In genomic region chr19:51712461-51713081, GRCh38 we compare ENCODE assay signal across 8 cellular contexts. TPM values are rescaled to one million over a fixed set of nuclear protein-coding genes. Genes with fewer than 3 reads are reported as not detected.
DNase-seq lines count a peak whose midpoint lies in the region; ATAC-seq, FAIRE-seq and TF ChIP-seq lines count a peak whose summit lies in the region.

No MANE protein-coding gene starts in this region.

- no peaks in the 10 kb centered on the region for H3K79me2 ChIP-seq in GM12878 (ENCODE audit: control insufficient read depth, insufficient read depth, low read length)

- DNase-seq in GM06990 (ENCODE audit: extremely low read depth, insufficient read length) (no peak), NAMALWA (ENCODE audit: low spot score) (peak; percentile 45), GM12878 (ENCODE audit: low read depth, low spot score) (no peak), globus pallidus (ENCODE audit: low spot score) (no peak), frontal cortex (ENCODE audit: low spot score in 2 of 2) (no peak), psoas muscle (no peak)
- no peak for DNase-seq in natural killer cell treated with Interleukin-12 subunit alpha and Interleukin-12 subunit beta and Interleukin-15 and Interleukin-18, amount 100 ng/mL, for 72 hours (ENCODE audit: low spot score)

- H3K4me1 ChIP-seq in GM12878 (ENCODE audit: control insufficient read depth, insufficient read depth, low read length): no peaks in the 10 kb centered on the region
- H3K4me1 ChIP-seq in psoas muscle: no peaks in the 10 kb centered on the region

- no peak overlapping the region for H3K27ac ChIP-seq in GM12878 (ENCODE audit: control insufficient read depth, insufficient read depth)
- H3K27ac ChIP-seq in psoas muscle: no peak overlapping the region

- ATAC-seq in GM12878: no peak
- no peak for ATAC-seq in natural killer cell treated with Interleukin-12 subunit alpha and Interleukin-12 subunit beta and Interleukin-15 and Interleukin-18, amount 100 ng/mL, for 72 hours
- no peak for ATAC-seq in psoas muscle

- H3K27me3 ChIP-seq in GM06990 (replicated peaks; ENCODE audit: control insufficient read depth, insufficient read depth, low read length) (no peaks in the 10 kb centered on the region), GM12878 (replicated peaks in 1 of 2; ENCODE audit: control insufficient read depth in 2 of 2, insufficient read depth in 2 of 2, low read length in 1 of 2) (no peaks in the 10 kb centered on the region), psoas muscle (ENCODE audit: insufficient read depth in 3 of 3, low read length in 2 of 3) (peaks cover 0 to 17% (median 3%) of the 10 kb centered on the region in 3 donors)

- RAD21 ChIA-PET in GM12878 (lab: Charles Lee; ENCODE audit: unreplicated experiment): no interaction called here

- TF ChIP-seq POLR2A in GM12878 (IDR thresholded peaks at IDR 0.05; ENCODE audit: low read depth, low read length): no peak

- H3K4me3 Mint-ChIP-seq in nephron: no peak overlapping the region
- H3K4me3 Mint-ChIP-seq in natural killer cell treated with Interleukin-12 subunit alpha and Interleukin-12 subunit beta and Interleukin-15 and Interleukin-18, amount 100 ng/mL, for 72 hours: no peak overlapping the region

- H4K20me1 ChIP-seq in GM12878 (ENCODE audit: control insufficient read depth, insufficient read depth): no peaks in the 10 kb centered on the region

- no peaks in the 10 kb centered on the region for H3K4me1 Mint-ChIP-seq in nephron
- H3K4me1 Mint-ChIP-seq in natural killer cell treated with Interleukin-12 subunit alpha and Interleukin-12 subunit beta and Interleukin-15 and Interleukin-18, amount 100 ng/mL, for 72 hours (ENCODE audit: low read depth in 2 of 2): no peaks in the 10 kb centered on the region

- peaks cover 8% of the 10 kb centered on the region for H3K36me3 Mint-ChIP-seq in nephron (ENCODE audit: low read depth)
- H3K36me3 Mint-ChIP-seq in natural killer cell treated with Interleukin-12 subunit alpha and Interleukin-12 subunit beta and Interleukin-15 and Interleukin-18, amount 100 ng/mL, for 72 hours: no peaks in the 10 kb centered on the region

- CTCF ChIA-PET in GM12878 (lab: Yijun Ruan, JAX): no interaction called here

- H3K9me3 Mint-ChIP-seq in nephron: peaks cover 2% of the 10 kb centered on the region
- no peaks in the 10 kb centered on the region for H3K9me3 Mint-ChIP-seq in natural killer cell treated with Interleukin-12 subunit alpha and Interleukin-12 subunit beta and Interleukin-15 and Interleukin-18, amount 100 ng/mL, for 72 hours

- SMC1A ChIA-PET in GM12878 (lab: Charles Lee; ENCODE audit: uncharacterized antibody, unreplicated experiment): no interaction called here

- TF ChIP-seq EP300 in GM12878 (IDR thresholded peaks at IDR 0.05; ENCODE audit: borderline replicate concordance in 1 of 2, control insufficient read depth in 1 of 2, low read depth in 2 of 2, low read length in 2 of 2): no peak

- H3K4me2 ChIP-seq in GM12878 (ENCODE audit: control insufficient read depth, insufficient read depth): no peak overlapping the region

- no TSS peak for BruUV-seq in GM12878 (replicated peaks; lab: Mats Ljungman, UMichigan)

- no peak overlapping the region for H2AFZ ChIP-seq in GM12878 (ENCODE audit: control insufficient read depth, low read depth, low read length)

- in situ Hi-C loops in GM12878 (cut with MboI): no loop called here

- POLR2A ChIA-PET in GM12878 (lab: Charles Lee): no interaction called here

- H3K9me3 ChIP-seq in GM12878 (replicated peaks; ENCODE audit: control insufficient read depth, insufficient read depth, low read length) (no peaks in the 10 kb centered on the region; the same call in 2 of the 3 replicates), psoas muscle (no peaks in the 10 kb centered on the region)

- no peak overlapping the region for H3K27ac Mint-ChIP-seq in nephron
- H3K27ac Mint-ChIP-seq in natural killer cell treated with Interleukin-12 subunit alpha and Interleukin-12 subunit beta and Interleukin-15 and Interleukin-18, amount 100 ng/mL, for 72 hours: no peak overlapping the region

- TF ChIP-seq RAD21 in GM12878 (IDR thresholded peaks at IDR 0.05; ENCODE audit: insufficient read depth, low read depth, low read length): peak; percentile 40; the same call in 1 of the 2 replicates

- intact Hi-C loops in GM12878 (cut with micrococcal nuclease; ENCODE audit: unreplicated experiment): no loop called here
- intact Hi-C loops in psoas muscle (cut with DNase I): no loop called here

- H3K4me3 ChIP-seq in GM06990 (replicated peaks; ENCODE audit: low read depth, low read length) (no peak overlapping the region), GM12878 (no peak overlapping the region), psoas muscle (no peak overlapping the region)

- no peak for FAIRE-seq in GM12878 (lab: Jason Lieb, UNC)
- no peak for FAIRE-seq in frontal cortex (lab: Jason Lieb, UNC)

- H3K36me3 ChIP-seq in GM06990 (ENCODE audit: control insufficient read depth, insufficient read depth, low read length) (no peaks in the 10 kb centered on the region), GM12878 (ENCODE audit: control insufficient read depth in 2 of 2, insufficient read depth in 2 of 2, low read length in 1 of 2) (no peaks in the 10 kb centered on the region), psoas muscle (ENCODE audit: insufficient read depth in 1 of 2, low read depth in 1 of 2) (no peaks in the 10 kb centered on the region)

- H3K9ac ChIP-seq in GM12878 (ENCODE audit: control insufficient read depth, insufficient read depth, low read length): no peak overlapping the region

- peaks cover 35% of the 10 kb centered on the region for H3K27me3 Mint-ChIP-seq in nephron (ENCODE audit: low read depth)
- H3K27me3 Mint-ChIP-seq in natural killer cell treated with Interleukin-12 subunit alpha and Interleukin-12 subunit beta and Interleukin-15 and Interleukin-18, amount 100 ng/mL, for 72 hours: peaks cover 26 to 39% of the 10 kb centered on the region in 2 donors

- TF ChIP-seq CTCF in GM06990 (IDR thresholded peaks at IDR 0.05; ENCODE audit: insufficient read depth, low read length, poor library complexity, severe bottlenecking): peak; percentile 55
- peak in 2 of 3 experiments; percentile 40 to 44; a peak in 5 of 6 replicates for TF ChIP-seq CTCF in GM12878 (IDR thresholded peaks at IDR 0.05 in 2 of 3, conservative IDR thresholded peaks at IDR 0.05 in 1 of 3; ENCODE audit: control insufficient read depth in 2 of 3, extremely low read depth in 1 of 3, insufficient read depth in 1 of 3, low read depth in 3 of 3, low read length in 3 of 3)
- TF ChIP-seq CTCF in nephron (IDR thresholded peaks at IDR 0.05; ENCODE audit: unreplicated experiment in 3 of 3): peak; percentile 36 to 42 (median 40)
- no peak for TF ChIP-seq CTCF in psoas muscle (IDR thresholded peaks at IDR 0.05)

- WGBS in GM12878 (ENCODE audit: insufficient coverage, insufficient replicate concordance, low lambda C conversion rate, missing lambda C conversion rate): 39% methylated on average over 9 of the region's 9 CpGs
- WGBS in psoas muscle, 3 donors: 33 to 41% (median 40%) methylated on average over 9 of the region's 9 CpGs

RNA-seq across cellular contexts. Expression of gene HAS1, which starts 11.2 kb away (rescaled TPM):
- not detected in 2 replicates for total RNA-seq in GM12878 (2013; cell fraction: nucleolus; rRNA removed)
- total RNA-seq in GM12878 (2014; rRNA removed): not detected in 2 replicates
- total RNA-seq in GM12878 (2014; rRNA removed; fragmentation: Illumina TruSeq; extraction: Trizol): not detected in 2 replicates
- total RNA-seq in GM12878 (2021): not detected in 2 replicates
- polyA plus RNA-seq in GM12878 (2011; ENCODE audit: low read depth): not detected
- not detected in 2 replicates for polyA plus RNA-seq in GM12878 (2011; rRNA removed)
- not detected in 2 replicates for polyA plus RNA-seq in GM12878 (2011; cell fraction: cytosol; rRNA removed)
- not detected in 2 replicates for polyA plus RNA-seq in GM12878 (2011; cell fraction: nucleus; rRNA removed)
- polyA plus RNA-seq in GM12878 (2012): 0.04 and 0.12 TPM in 2 replicates
- not detected in 2 replicates for polyA plus RNA-seq in GM12878 (2014; fragmentation: Illumina TruSeq; extraction: Trizol)
- polyA plus RNA-seq in GM12878 (2014; fragmentation: Nextera tagmentation; extraction: Ambion mirVana): not detected
- polyA plus RNA-seq in GM12878 (2014; rRNA removed): not detected in 2 replicates
- not detected for polyA plus RNA-seq in GM12878 (2016; fragmentation: Nextera tagmentation; extraction: Ambion mirVana)
- polyA minus RNA-seq in GM12878 (2011; rRNA and poly(A)+ RNA removed): not detected in 2 replicates
- not detected in 2 replicates for polyA minus RNA-seq in GM12878 (2011; cell fraction: cytosol; rRNA and poly(A)+ RNA removed)
- polyA minus RNA-seq in GM12878 (2011; cell fraction: nucleus; rRNA and poly(A)+ RNA removed): not detected in 2 replicates
- 3.3 TPM for total RNA-seq in frontal cortex
- not detected for total RNA-seq in natural killer cell treated with Interleukin-12 subunit alpha and Interleukin-12 subunit beta and Interleukin-15 and Interleukin-18, amount 100 ng/mL, for 72 hours
- under 1 TPM in 2 of 4 donors, not detected in 2; 0.32 to 0.46 TPM for total RNA-seq in psoas muscle
- under 1 TPM; 0.04 to 0.25 (median 0.04) TPM for polyA plus RNA-seq in psoas muscle

RNA-seq across cellular contexts. Expression of gene SPACA6, which starts 19.4 kb away (rescaled TPM):
- total RNA-seq in GM12878 (2013; cell fraction: nucleolus; rRNA removed): 2.9 and 4.2 TPM in 2 replicates
- total RNA-seq in GM12878 (2014; rRNA removed): 4.6 and 4.8 TPM in 2 replicates
- 0.78 and 1.1 TPM in 2 replicates for total RNA-seq in GM12878 (2014; rRNA removed; fragmentation: Illumina TruSeq; extraction: Trizol)
- 2.2 and 3.2 TPM in 2 replicates for total RNA-seq in GM12878 (2021)
- not detected for polyA plus RNA-seq in GM12878 (2011; ENCODE audit: low read depth)
- polyA plus RNA-seq in GM12878 (2011; rRNA removed): 0.27 and 0.87 TPM in 2 replicates
- 0.36 and 0.97 TPM in 2 replicates for polyA plus RNA-seq in GM12878 (2011; cell fraction: cytosol; rRNA removed)
- polyA plus RNA-seq in GM12878 (2011; cell fraction: nucleus; rRNA removed): 0.81 and 1.2 TPM in 2 replicates
- polyA plus RNA-seq in GM12878 (2012): 2.0 and 4.5 TPM in 2 replicates
- 0.31 and 1.1 TPM in 2 replicates for polyA plus RNA-seq in GM12878 (2014; fragmentation: Illumina TruSeq; extraction: Trizol)
- 1 to 10 TPM; 1.2 to 1.3 TPM for polyA plus RNA-seq in GM12878 (2014; fragmentation: Nextera tagmentation; extraction: Ambion mirVana)
- 4.2 and 4.7 TPM in 2 replicates for polyA plus RNA-seq in GM12878 (2014; rRNA removed)
- polyA plus RNA-seq in GM12878 (2016; fragmentation: Nextera tagmentation; extraction: Ambion mirVana): 1 to 10 TPM; 3.0 to 6.5 TPM
- 0.36 and 0.37 TPM in 2 replicates for polyA minus RNA-seq in GM12878 (2011; rRNA and poly(A)+ RNA removed)
- not detected in 2 replicates for polyA minus RNA-seq in GM12878 (2011; cell fraction: cytosol; rRNA and poly(A)+ RNA removed)
- polyA minus RNA-seq in GM12878 (2011; cell fraction: nucleus; rRNA and poly(A)+ RNA removed): 3.0 and 8.2 TPM in 2 replicates
- 3.7 TPM for total RNA-seq in frontal cortex
- 1 to 10 TPM; 2.7 to 3.0 TPM for total RNA-seq in natural killer cell treated with Interleukin-12 subunit alpha and Interleukin-12 subunit beta and Interleukin-15 and Interleukin-18, amount 100 ng/mL, for 72 hours
- 1 to 10 TPM; 2.9 to 4.2 (median 3.5) TPM for total RNA-seq in psoas muscle
- polyA plus RNA-seq in psoas muscle: 1 to 10 TPM; 1.5 to 5.2 (median 2.1) TPM

RNA-seq across cellular contexts. Expression of gene FPR1, which starts 39.1 kb away (rescaled TPM):
- total RNA-seq in GM12878 (2013; cell fraction: nucleolus; rRNA removed): 1.0 TPM in 1 of 2 replicates, not detected in the other
- total RNA-seq in GM12878 (2014; rRNA removed) (not detected in 2 replicates), GM12878 (2014; rRNA removed; fragmentation: Illumina TruSeq; extraction: Trizol) (not detected in 2 replicates), GM12878 (2021) (not detected in 2 replicates), frontal cortex (4.5 TPM), psoas muscle (1 to 10 TPM; 1.5 to 6.7 (median 3.5) TPM)
- polyA plus RNA-seq in GM12878 (2011; ENCODE audit: low read depth): not detected
- polyA plus RNA-seq in GM12878 (2011; rRNA removed) (not detected in 2 replicates), GM12878 (2014; fragmentation: Illumina TruSeq; extraction: Trizol) (not detected in 2 replicates), GM12878 (2014; fragmentation: Nextera tagmentation; extraction: Ambion mirVana) (not detected), GM12878 (2014; rRNA removed) (not detected in 2 replicates), GM12878 (2016; fragmentation: Nextera tagmentation; extraction: Ambion mirVana) (not detected), psoas muscle (1 to 10 TPM in 1 of 3 donors, under 1 TPM in 2; 0.45 to 2.1 (median 0.55) TPM)
- not detected in 2 replicates for polyA plus RNA-seq in GM12878 (2011; cell fraction: cytosol; rRNA removed)
- polyA plus RNA-seq in GM12878 (2011; cell fraction: nucleus; rRNA removed): not detected in 2 replicates
- polyA plus RNA-seq in GM12878 (2012): not detected in 2 replicates
- polyA minus RNA-seq in GM12878 (2011; rRNA and poly(A)+ RNA removed): 0.31 TPM in 1 of 2 replicates, not detected in the other
- polyA minus RNA-seq in GM12878 (2011; cell fraction: cytosol; rRNA and poly(A)+ RNA removed): not detected in 2 replicates
- polyA minus RNA-seq in GM12878 (2011; cell fraction: nucleus; rRNA and poly(A)+ RNA removed): not detected in 2 replicates
- total RNA-seq in natural killer cell treated with Interleukin-12 subunit alpha and Interleukin-12 subunit beta and Interleukin-15 and Interleukin-18, amount 100 ng/mL, for 72 hours: under 1 TPM in 1 of 2 donors, not detected in 1; 0.69 TPM

RNA-seq across cellular contexts. Expression of gene FPR2, which starts 48.4 kb away (rescaled TPM):
- total RNA-seq in GM12878 (2013; cell fraction: nucleolus; rRNA removed): not detected in 2 replicates
- total RNA-seq in GM12878 (2014; rRNA removed) (not detected in 2 replicates), GM12878 (2014; rRNA removed; fragmentation: Illumina TruSeq; extraction: Trizol) (not detected in 2 replicates), GM12878 (2021) (not detected in 2 replicates), frontal cortex (0.41 TPM), psoas muscle (under 1 TPM; 0.30 to 0.98 (median 0.68) TPM)
- polyA plus RNA-seq in GM12878 (2011; ENCODE audit: low read depth): not detected
- polyA plus RNA-seq in GM12878 (2011; rRNA removed) (not detected in 2 replicates), GM12878 (2014; fragmentation: Illumina TruSeq; extraction: Trizol) (not detected in 2 replicates), GM12878 (2014; fragmentation: Nextera tagmentation; extraction: Ambion mirVana) (not detected), GM12878 (2014; rRNA removed) (not detected in 2 replicates), GM12878 (2016; fragmentation: Nextera tagmentation; extraction: Ambion mirVana) (not detected), psoas muscle (under 1 TPM; 0.06 to 0.21 (median 0.08) TPM)
- 0.09 TPM in 1 of 2 replicates, not detected in the other for polyA plus RNA-seq in GM12878 (2011; cell fraction: cytosol; rRNA removed)
- polyA plus RNA-seq in GM12878 (2011; cell fraction: nucleus; rRNA removed): not detected in 2 replicates
- not detected in 2 replicates for polyA plus RNA-seq in GM12878 (2012)
- 0.29 TPM in 1 of 2 replicates, not detected in the other for polyA minus RNA-seq in GM12878 (2011; rRNA and poly(A)+ RNA removed)
- not detected in 2 replicates for polyA minus RNA-seq in GM12878 (2011; cell fraction: cytosol; rRNA and poly(A)+ RNA removed)
- polyA minus RNA-seq in GM12878 (2011; cell fraction: nucleus; rRNA and poly(A)+ RNA removed): not detected in 2 replicates
- under 1 TPM; 0.31 to 0.56 TPM for total RNA-seq in natural killer cell treated with Interleukin-12 subunit alpha and Interleukin-12 subunit beta and Interleukin-15 and Interleukin-18, amount 100 ng/mL, for 72 hours
